1 cellular context compared by ENCODE assay signal in genomic region chr5:132257131-132258101, GRCh38.
TF ChIP-seq lines count a peak whose summit lies in the region.

A gene with protein sequence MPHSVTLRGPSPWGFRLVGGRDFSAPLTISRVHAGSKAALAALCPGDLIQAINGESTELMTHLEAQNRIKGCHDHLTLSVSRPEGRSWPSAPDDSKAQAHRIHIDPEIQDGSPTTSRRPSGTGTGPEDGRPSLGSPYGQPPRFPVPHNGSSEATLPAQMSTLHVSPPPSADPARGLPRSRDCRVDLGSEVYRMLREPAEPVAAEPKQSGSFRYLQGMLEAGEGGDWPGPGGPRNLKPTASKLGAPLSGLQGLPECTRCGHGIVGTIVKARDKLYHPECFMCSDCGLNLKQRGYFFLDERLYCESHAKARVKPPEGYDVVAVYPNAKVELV (plus strand): TSS chr5:132257696. CDS start chr5:132257735, 39 bp downstream.

TF ChIP-seq in HepG2, 621 proteins besides CTCF, POLR2A, EP300 and RAD21 (continued from another document):
- TF ChIP-seq, protein P1, sequence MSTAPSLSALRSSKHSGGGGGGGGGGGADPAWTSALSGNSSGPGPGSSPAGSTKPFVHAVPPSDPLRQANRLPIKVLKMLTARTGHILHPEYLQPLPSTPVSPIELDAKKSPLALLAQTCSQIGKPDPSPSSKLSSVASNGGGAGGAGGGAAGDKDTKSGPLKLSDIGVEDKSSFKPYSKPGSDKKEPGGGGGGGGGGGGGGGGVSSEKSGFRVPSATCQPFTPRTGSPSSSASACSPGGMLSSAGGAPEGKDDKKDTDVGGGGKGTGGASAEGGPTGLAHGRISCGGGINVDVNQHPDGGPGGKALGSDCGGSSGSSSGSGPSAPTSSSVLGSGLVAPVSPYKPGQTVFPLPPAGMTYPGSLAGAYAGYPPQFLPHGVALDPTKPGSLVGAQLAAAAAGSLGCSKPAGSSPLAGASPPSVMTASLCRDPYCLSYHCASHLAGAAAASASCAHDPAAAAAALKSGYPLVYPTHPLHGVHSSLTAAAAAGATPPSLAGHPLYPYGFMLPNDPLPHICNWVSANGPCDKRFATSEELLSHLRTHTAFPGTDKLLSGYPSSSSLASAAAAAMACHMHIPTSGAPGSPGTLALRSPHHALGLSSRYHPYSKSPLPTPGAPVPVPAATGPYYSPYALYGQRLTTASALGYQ (CRISPR knock-in tag; IDR thresholded peaks at IDR 0.05): no peak
- TF ChIP-seq ZBTB7A (CRISPR knock-in tag; IDR thresholded peaks at IDR 0.05): peak; percentile 31; the same call in 1 of the 2 replicates
- peak; percentile 92 for TF ChIP-seq ZNF777 (CRISPR knock-in tag; IDR thresholded peaks at IDR 0.05)
- TF ChIP-seq PHF8 (CRISPR knock-in tag; IDR thresholded peaks at IDR 0.05): peak; percentile 43; the same call in 1 of the 2 replicates
- TF ChIP-seq, protein P2, sequence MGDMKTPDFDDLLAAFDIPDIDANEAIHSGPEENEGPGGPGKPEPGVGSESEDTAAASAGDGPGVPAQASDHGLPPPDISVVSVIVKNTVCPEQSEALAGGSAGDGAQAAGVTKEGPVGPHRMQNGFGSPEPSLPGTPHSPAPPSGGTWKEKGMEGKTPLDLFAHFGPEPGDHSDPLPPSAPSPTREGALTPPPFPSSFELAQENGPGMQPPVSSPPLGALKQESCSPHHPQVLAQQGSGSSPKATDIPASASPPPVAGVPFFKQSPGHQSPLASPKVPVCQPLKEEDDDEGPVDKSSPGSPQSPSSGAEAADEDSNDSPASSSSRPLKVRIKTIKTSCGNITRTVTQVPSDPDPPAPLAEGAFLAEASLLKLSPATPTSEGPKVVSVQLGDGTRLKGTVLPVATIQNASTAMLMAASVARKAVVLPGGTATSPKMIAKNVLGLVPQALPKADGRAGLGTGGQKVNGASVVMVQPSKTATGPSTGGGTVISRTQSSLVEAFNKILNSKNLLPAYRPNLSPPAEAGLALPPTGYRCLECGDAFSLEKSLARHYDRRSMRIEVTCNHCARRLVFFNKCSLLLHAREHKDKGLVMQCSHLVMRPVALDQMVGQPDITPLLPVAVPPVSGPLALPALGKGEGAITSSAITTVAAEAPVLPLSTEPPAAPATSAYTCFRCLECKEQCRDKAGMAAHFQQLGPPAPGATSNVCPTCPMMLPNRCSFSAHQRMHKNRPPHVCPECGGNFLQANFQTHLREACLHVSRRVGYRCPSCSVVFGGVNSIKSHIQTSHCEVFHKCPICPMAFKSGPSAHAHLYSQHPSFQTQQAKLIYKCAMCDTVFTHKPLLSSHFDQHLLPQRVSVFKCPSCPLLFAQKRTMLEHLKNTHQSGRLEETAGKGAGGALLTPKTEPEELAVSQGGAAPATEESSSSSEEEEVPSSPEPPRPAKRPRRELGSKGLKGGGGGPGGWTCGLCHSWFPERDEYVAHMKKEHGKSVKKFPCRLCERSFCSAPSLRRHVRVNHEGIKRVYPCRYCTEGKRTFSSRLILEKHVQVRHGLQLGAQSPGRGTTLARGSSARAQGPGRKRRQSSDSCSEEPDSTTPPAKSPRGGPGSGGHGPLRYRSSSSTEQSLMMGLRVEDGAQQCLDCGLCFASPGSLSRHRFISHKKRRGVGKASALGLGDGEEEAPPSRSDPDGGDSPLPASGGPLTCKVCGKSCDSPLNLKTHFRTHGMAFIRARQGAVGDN (CRISPR knock-in tag; IDR thresholded peaks at IDR 0.05): peak; percentile 37; the same call in 1 of the 2 replicates
- TF ChIP-seq FOXK1 (CRISPR knock-in tag; IDR thresholded peaks at IDR 0.05; ENCODE audit: borderline replicate concordance, low read depth): no peak
